ENCODE assay signal across 25 cellular contexts in genomic region chr16:30600929-30601328, GRCh38.
"Had no signal": no experiment of that assay in that cellular context is flagged by ENCODE, and none has a peak within 500 bp of the region (broad histone marks: within the 10 kb centered on the region; RNA-seq: fewer than 3 reads in every experiment).

No MANE protein-coding gene starts in this region.

- DNase-seq: colonic mucosa; cortex of kidney; dermis blood vessel endothelial cell; dorsolateral prefrontal cortex; effector CD4-positive, alpha-beta T cell; effector CD8-positive, alpha-beta T cell; effector memory CD4-positive, alpha-beta T cell; effector memory CD8-positive, alpha-beta T cell; endodermal cell; erythroblast; esophagus squamous epithelium; foreskin fibroblast; foreskin keratinocyte; foreskin melanocyte; gastrocnemius medialis; glutamatergic neuron; head of caudate nucleus; heart left ventricle; heart right ventricle had no signal

- H3K4me1 Mint-ChIP-seq: endodermal cell had no signal

- H3K4me1 ChIP-seq: colonic mucosa, gastrocnemius medialis had no signal

- H3K27ac Mint-ChIP-seq: dendritic cell treated with granulocyte-macrophage colony-stimulating factor and Interleukin-4, amounts not matched to agents 40 ng/mL and 50 ng/mL, for 4 days; effector memory CD8-positive, alpha-beta T cell; endodermal cell had no signal

- H3K27me3 Mint-ChIP-seq: dendritic cell treated with granulocyte-macrophage colony-stimulating factor and Interleukin-4, amounts not matched to agents 40 ng/mL and 50 ng/mL, for 4 days; effector memory CD8-positive, alpha-beta T cell had no signal

- H3K4me3 ChIP-seq: colonic mucosa, coronary artery, dorsolateral prefrontal cortex, esophagus muscularis mucosa, esophagus squamous epithelium, gastrocnemius medialis, gastroesophageal sphincter, heart left ventricle, heart right ventricle had no signal

- H3K9me3 Mint-ChIP-seq: dendritic cell treated with granulocyte-macrophage colony-stimulating factor and Interleukin-4, amounts not matched to agents 40 ng/mL and 50 ng/mL, for 4 days; effector memory CD8-positive, alpha-beta T cell had no signal

- H3K9me3 ChIP-seq: colonic mucosa, esophagus muscularis mucosa, esophagus squamous epithelium, gastrocnemius medialis, gastroesophageal sphincter, heart left ventricle had no signal

- H3K27ac ChIP-seq: colonic mucosa, coronary artery, dorsolateral prefrontal cortex, epithelial cell of prostate, esophagus muscularis mucosa, esophagus squamous epithelium, foreskin keratinocyte, gastrocnemius medialis, gastroesophageal sphincter, heart left ventricle, heart right ventricle had no signal

- H3K4me3 Mint-ChIP-seq: dendritic cell treated with granulocyte-macrophage colony-stimulating factor and Interleukin-4, amounts not matched to agents 40 ng/mL and 50 ng/mL, for 4 days; effector memory CD8-positive, alpha-beta T cell; endodermal cell had no signal

- ATAC-seq: effector memory CD8-positive, alpha-beta T cell; esophagus mucosa; foreskin keratinocyte; gastrocnemius medialis; gastroesophageal sphincter; heart left ventricle; heart right ventricle had no signal
